Comparison of ENCODE assay signal across 8 cellular contexts in genomic region chr13:48532146-48532472, GRCh38. TPM values are rescaled to one million over a fixed set of nuclear protein-coding genes. Genes with fewer than 3 reads are reported as not detected.
A peak's percentile ranks its signal among the peaks of the same experiment; 100 is the strongest.
DNase-seq lines count a peak whose midpoint lies in the region; ATAC-seq lines count a peak whose summit lies in the region.

No MANE protein-coding gene starts in this region.

- H3K36me3 ChIP-seq in duodenal mucosa (ENCODE audit: control insufficient read depth in 1 of 2, insufficient read depth in 2 of 2, low read length in 2 of 2) (no peaks in the 10 kb centered on the region), urinary bladder (ENCODE audit: insufficient read depth) (no peaks in the 10 kb centered on the region)

- ATAC-seq in activated CD4-positive, CD25-positive, alpha-beta regulatory T cell treated with anti-CD3 and anti-CD28 coated beads, Interleukin-2, amount 50 U/mL, for 24 hours, result peak; percentile 0 to 3
- ATAC-seq in HG03469 (IDR thresholded peaks at IDR 0.05; ENCODE audit: unreplicated experiment), result no peak

- H3K4me1 ChIP-seq in duodenal mucosa (ENCODE audit: control insufficient read depth in 1 of 2, insufficient read depth in 2 of 2, low read length in 2 of 2), result peaks cover 3 to 14% of the 10 kb centered on the region in 2 donors
- H3K4me1 ChIP-seq in urinary bladder (ENCODE audit: insufficient read depth), result no peaks in the 10 kb centered on the region

- H3K9me3 ChIP-seq in duodenal mucosa (ENCODE audit: control insufficient read depth in 1 of 2, low read length in 2 of 2), result no peaks in the 10 kb centered on the region

- H3K27me3 ChIP-seq in duodenal mucosa (ENCODE audit: control insufficient read depth in 1 of 2, insufficient read depth in 2 of 2, low read length in 2 of 2), result no peaks in the 10 kb centered on the region

- H3K27ac ChIP-seq in duodenal mucosa (ENCODE audit: low read depth, low read length), result peak overlapping the region; percentile 97
- peak overlapping the region; percentile 98 for H3K27ac ChIP-seq in urinary bladder (ENCODE audit: low read depth)

- DNase-seq in activated CD4-positive, CD25-positive, alpha-beta regulatory T cell (lab: John Stamatoyannopoulos, UW), result no peak
- DNase-seq in NCI-H774 (lab: John Stamatoyannopoulos, UW), result peak; percentile 44
- DNase-seq in midbrain (lab: John Stamatoyannopoulos, UW), result peak; percentile 83
- no peak for DNase-seq in iPS-NIHi7 (ENCODE audit: extremely low spot score)

- WGBS in urinary bladder, result 2% methylated on average over 17 of the region's 17 CpGs

- H3K9ac ChIP-seq in duodenal mucosa (ENCODE audit: low read depth in 1 of 2, low read length in 2 of 2), result peak overlapping the region; percentile 94 to 98

- peak overlapping the region; percentile 92 to 98 for H3K4me3 ChIP-seq in duodenal mucosa (ENCODE audit: low read depth in 1 of 2, low read length in 2 of 2)
- H3K4me3 ChIP-seq in urinary bladder (ENCODE audit: low read depth, low read length), result peak overlapping the region; percentile 64

RNA-seq across cellular contexts. Expression of gene RCBTB2, which starts 0.8 kb away (rescaled TPM):
- 36.0 TPM for total RNA-seq in urinary bladder
- polyA plus RNA-seq in urinary bladder, result 16.9 TPM

Comparison
In these comparisons a context has a peak if more than half of its experiments do, and no peak if none do; other contexts are left out.
1. DNase-seq: peak in NCI-H774 (single experiment) and midbrain (single experiment); none in activated CD4-positive, CD25-positive, alpha-beta regulatory T cell (0 of 4) and iPS-NIHi7 (single experiment).